Comparison of ENCODE assay signal across 20 cellular contexts in the genomic region with DNA sequence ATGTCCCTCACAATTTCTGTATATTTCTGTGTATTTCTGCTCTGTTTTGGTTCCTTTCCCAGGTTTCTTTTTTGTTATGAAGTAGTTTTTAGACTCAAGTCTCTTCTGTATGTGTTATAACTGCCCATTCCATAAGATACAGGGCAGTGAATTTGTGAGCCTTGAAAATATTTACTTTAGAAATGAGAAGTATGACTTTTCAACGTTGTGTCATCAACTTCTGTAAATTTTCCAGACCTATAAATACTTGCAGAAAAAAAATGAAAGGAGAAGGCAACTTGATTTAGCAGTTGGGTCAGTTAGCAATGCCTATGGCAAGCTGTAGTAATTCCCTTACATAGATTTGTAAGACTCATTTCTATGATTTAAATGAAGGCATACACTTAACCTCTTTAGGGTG. TPM values are rescaled to one million over a fixed set of nuclear protein-coding genes. Genes with fewer than 3 reads are reported as not detected.
A peak's percentile ranks its signal among the peaks of the same experiment; 100 is the strongest.
DNase-seq lines count a peak whose midpoint lies in the region; ATAC-seq, FAIRE-seq and TF ChIP-seq lines count a peak whose summit lies in the region.
"Had no signal": no experiment of that assay in that cellular context is flagged by ENCODE, and none has a peak within 500 bp of the region (broad histone marks: within the 10 kb centered on the region; RNA-seq: fewer than 3 reads in every experiment).

No MANE protein-coding gene starts in this region.

- CTCF ChIA-PET in IMR-90 (lab: Yijun Ruan, JAX), result interaction anchor here (0.6 to 2.2 kb wide), 4 partner anchors 12 to 225 kb away, joined by 3 to 6 read pairs (median 4); a partner anchor contains a TSS

- WGBS in IMR-90 (ENCODE audit: extremely low coverage in 2 of 2, insufficient read length in 1 of 2), 2 experiments, result no CpG with 5 or more reads among the region's 1 CpG

- no peak overlapping the region; a peak in 1 of 4 replicates for H4K8ac ChIP-seq in IMR-90 (ENCODE audit: low read depth in 2 of 2, low read length in 2 of 2)

- no peak for TF ChIP-seq POLR2A in IMR-90 (IDR thresholded peaks at IDR 0.05; ENCODE audit: low read depth, low read length)

- H3K4me2 ChIP-seq in IMR-90 (ENCODE audit: low read depth, low read length) (peak overlapping the region; percentile 99), keratinocyte (ENCODE audit: control insufficient read depth, extremely low read depth, insufficient read depth, low read depth, low read length) (no peak overlapping the region)

- H3K4me3 ChIP-seq in IMR-90 (ENCODE audit: insufficient read depth, low read depth, low read length), result no peak overlapping the region
- H3K4me3 ChIP-seq in cardiac fibroblast (replicated peaks in 1 of 2; ENCODE audit: low read depth in 2 of 2, low read length in 2 of 2), result no peak overlapping the region
- no peak overlapping the region for H3K4me3 ChIP-seq in keratinocyte (ENCODE audit: control insufficient read depth in 2 of 3, extremely low read depth in 1 of 3, insufficient read depth in 2 of 3, low read depth in 1 of 3, low read length in 3 of 3)
- peak overlapping the region in 1 of 2 donors; percentile 44 for H3K4me3 ChIP-seq in stomach smooth muscle (ENCODE audit: low read length in 2 of 2)
- H3K4me3 ChIP-seq: GM12878, lung had no signal

- ATAC-seq in IMR-90 (ENCODE audit: low read depth) (peak; percentile 74), HG03442 (IDR thresholded peaks at IDR 0.05; ENCODE audit: unreplicated experiment) (no peak)
- ATAC-seq: GM12878; naive thymus-derived CD4-positive, alpha-beta T cell had no signal

- peak overlapping the region; percentile 81 for H3K18ac ChIP-seq in IMR-90 (ENCODE audit: low read depth, low read length)

- no TSS peak for BruUV-seq in IMR-90 (replicated peaks; lab: Mats Ljungman, UMichigan)

- no peak overlapping the region for H3K4ac ChIP-seq in IMR-90 (ENCODE audit: low read depth, low read length)

- intact Hi-C loops in IMR-90 (cut with micrococcal nuclease) (no loop called here), head of caudate nucleus (cut with DNase I) (no loop called here)

- peaks cover 22 to 71% of the 10 kb centered on the region in 2 experiments for H3K79me1 ChIP-seq in IMR-90 (ENCODE audit: low read depth in 1 of 2, low read length in 2 of 2)

- peak overlapping the region; percentile 79 for H2BK5ac ChIP-seq in IMR-90 (ENCODE audit: low read depth, low read length, poor library complexity, severe bottlenecking)

- H4K20me1 ChIP-seq in IMR-90 (ENCODE audit: insufficient read depth, low read length) (peaks cover 76% of the 10 kb centered on the region), keratinocyte (ENCODE audit: control insufficient read depth, extremely low read depth, insufficient read depth, low read length) (peaks cover 61% of the 10 kb centered on the region)

- dilution Hi-C loops in IMR-90 (cut with HindIII; ENCODE audit: low sequenced_read_pairs, unreplicated experiment) (no loop called here), keratinocyte (cut with MboI; ENCODE audit: extremely low pct_ligation_motif_present, low sequenced_read_pairs) (no loop called here)

- H4K5ac ChIP-seq in IMR-90 (ENCODE audit: low read depth, low read length), result no peak overlapping the region

- H2AK5ac ChIP-seq in IMR-90 (ENCODE audit: low read depth, low read length), result no peak overlapping the region

- H3K9me3 ChIP-seq in IMR-90 (ENCODE audit: control insufficient read depth, insufficient read depth, low read length) (no peaks in the 10 kb centered on the region), keratinocyte (ENCODE audit: control insufficient read depth, low read depth, low read length) (no peaks in the 10 kb centered on the region), stomach smooth muscle (ENCODE audit: control insufficient read depth in 2 of 2, low read length in 2 of 2) (no peaks in the 10 kb centered on the region)

- TF ChIP-seq CTCF in IMR-90 (conservative IDR thresholded peaks at IDR 0.05; ENCODE audit: low read depth, low read length), result no peak
- no peak for TF ChIP-seq CTCF in cardiac fibroblast (IDR thresholded peaks at IDR 0.05; ENCODE audit: low read depth, low read length)
- no peak for TF ChIP-seq CTCF in keratinocyte (optimal IDR thresholded peaks at IDR 0.05 in 1 of 3, IDR thresholded peaks at IDR 0.05 in 1 of 3, conservative IDR thresholded peaks at IDR 0.05 in 1 of 3; ENCODE audit: extremely low read depth in 1 of 3, insufficient read depth in 2 of 3, low read length in 3 of 3)

- no peak overlapping the region for H2BK15ac ChIP-seq in IMR-90 (ENCODE audit: low read depth, low read length)

- DNase-seq in IMR-90 (peak; percentile 83), cardiac fibroblast (ENCODE audit: low read depth in 2 of 2) (peak; percentile 23 to 36), keratinocyte (ENCODE audit: low read depth, low spot score) (no peak), head of caudate nucleus (no peak), kidney glomerular epithelial cell (lab: John Stamatoyannopoulos, UW) (no peak)
- DNase-seq: activated CD4-positive, CD25-positive, alpha-beta regulatory T cell treated with anti-CD3 and anti-CD28 coated beads, Interleukin-2, amount 50 U/mL, for 72 hours; AML-193; cerebellar nuclear complex; COR-L47; glutamatergic neuron; MM.1S; naive thymus-derived CD4-positive, alpha-beta T cell; NCI-H2029 treated with DMSO at 0.1 percent for 48 hours; NCI-H524 treated with DMSO at 0.1 percent for 48 hours; T1000 had no signal

- H3K36me3 ChIP-seq in IMR-90 (ENCODE audit: control insufficient read depth, insufficient read depth, low read length), result peaks cover 8% of the 10 kb centered on the region; the same call in 1 of the 2 replicates
- peaks cover 20 to 31% of the 10 kb centered on the region in 2 experiments for H3K36me3 ChIP-seq in keratinocyte (ENCODE audit: control insufficient read depth in 2 of 2, extremely low read depth in 1 of 2, insufficient read depth in 2 of 2, low read length in 2 of 2)
- H3K36me3 ChIP-seq in stomach smooth muscle (ENCODE audit: control insufficient read depth in 2 of 2, insufficient read depth in 2 of 2, low read length in 2 of 2), result no peaks in the 10 kb centered on the region

- H3K9ac ChIP-seq in IMR-90 (ENCODE audit: low read depth, low read length) (no peak overlapping the region), keratinocyte (ENCODE audit: control insufficient read depth, extremely low read depth, insufficient read depth, low read length) (no peak overlapping the region), stomach smooth muscle (ENCODE audit: low read length in 2 of 2) (no peak overlapping the region)

- H3K23ac ChIP-seq in IMR-90 (ENCODE audit: low read depth, low read length), result peak overlapping the region; percentile 28; the same call in 1 of the 2 replicates

- peaks cover 99% of the 10 kb centered on the region for H3K79me2 ChIP-seq in keratinocyte (ENCODE audit: control insufficient read depth, insufficient read depth, low read length)

- no peak overlapping the region for H4K91ac ChIP-seq in IMR-90 (ENCODE audit: insufficient read depth, low read depth, low read length)

- H3K56ac ChIP-seq in IMR-90 (ENCODE audit: extremely low read depth, insufficient read depth, low read length), result no peak overlapping the region

- H2BK120ac ChIP-seq in IMR-90 (ENCODE audit: low read depth, low read length), result no peak overlapping the region

- FAIRE-seq in keratinocyte (lab: Jason Lieb, UNC), result no peak
- FAIRE-seq: GM12878 had no signal

- peak overlapping the region; percentile 59; the same call in 1 of the 2 replicates for H2BK20ac ChIP-seq in IMR-90 (ENCODE audit: low read depth, low read length)

- POLR2A ChIA-PET in IMR-90 (lab: Charles Lee; ENCODE audit: unreplicated experiment), result no interaction called here

- H3K9me1 ChIP-seq in IMR-90 (ENCODE audit: insufficient read depth, low read length) (peaks cover 38% of the 10 kb centered on the region), keratinocyte (ENCODE audit: control insufficient read depth, extremely low read depth, insufficient read depth, low read length) (peaks cover 9% of the 10 kb centered on the region)

- peak overlapping the region; percentile 27; the same call in 1 of the 2 replicates for H3K27ac ChIP-seq in IMR-90 (ENCODE audit: insufficient read depth, low read length)
- H3K27ac ChIP-seq in keratinocyte (ENCODE audit: control insufficient read depth, insufficient read depth, low read length), result peak overlapping the region; percentile 23
- H3K27ac ChIP-seq in stomach smooth muscle (ENCODE audit: low read length), result peak overlapping the region; percentile 60

- H3K4me1 ChIP-seq in IMR-90 (ENCODE audit: control insufficient read depth, insufficient read depth, low read length), result peaks cover 34% of the 10 kb centered on the region
- peaks cover 64% of the 10 kb centered on the region for H3K4me1 ChIP-seq in keratinocyte (ENCODE audit: control insufficient read depth, extremely low read depth, insufficient read depth, low read length)
- peaks cover 38% of the 10 kb centered on the region for H3K4me1 ChIP-seq in stomach smooth muscle (ENCODE audit: control insufficient read depth, insufficient read depth, low read length)

- H3K27me3 ChIP-seq in IMR-90 (ENCODE audit: control insufficient read depth, insufficient read depth, low read length) (no peaks in the 10 kb centered on the region), keratinocyte (ENCODE audit: control insufficient read depth, extremely low read depth, insufficient read depth, low read length) (no peaks in the 10 kb centered on the region), stomach smooth muscle (ENCODE audit: control insufficient read depth in 1 of 2, insufficient read depth in 2 of 2, low read length in 2 of 2) (no peaks in the 10 kb centered on the region)

- no peak overlapping the region for H2AK9ac ChIP-seq in IMR-90 (replicated peaks; ENCODE audit: low read depth, low read length, poor library complexity)

- 0 out of 2 replicates have a peak overlapping the region, but pooled peaks have one; percentile 8 for H3K14ac ChIP-seq in IMR-90 (replicated peaks; ENCODE audit: low read depth, low read length)

- H2AFZ ChIP-seq in IMR-90 (replicated peaks; ENCODE audit: low read length, poor library complexity), result no peak overlapping the region
- no peak overlapping the region for H2AFZ ChIP-seq in keratinocyte (ENCODE audit: control insufficient read depth, low read length)

- TF ChIP-seq RAD21 in IMR-90 (IDR thresholded peaks at IDR 0.05; ENCODE audit: low read length), result no peak

- in situ Hi-C loops in IMR-90 (cut with MboI; ENCODE audit: low sequenced_read_pairs), result no loop called here

RNA-seq across cellular contexts. Expression of a gene that starts 11.5 kb away (rescaled TPM):
- 60.4 and 63.9 TPM in 2 replicates for total RNA-seq in IMR-90 (2012; rRNA removed)
- polyA plus RNA-seq in IMR-90 (2012; rRNA removed) (36.9 and 37.8 TPM in 2 replicates), keratinocyte (109 to 159 TPM (median 120 TPM) in 3 replicates)
- 24.8 and 27.5 TPM in 2 replicates for polyA plus RNA-seq in IMR-90 (2012; cell fraction: cytosol; rRNA removed)
- 66.1 and 93.0 TPM in 2 replicates for polyA plus RNA-seq in IMR-90 (2012; cell fraction: nucleus; rRNA removed; ENCODE audit: low replicate concordance)
- polyA plus RNA-seq in keratinocyte (2011; ENCODE audit: low read depth), result 54.6 TPM
- 58.5 and 79.5 TPM in 2 replicates for polyA plus RNA-seq in keratinocyte (2011; cell fraction: cytosol; rRNA removed)
- 351 and 352 TPM in 2 replicates for polyA plus RNA-seq in keratinocyte (2011; cell fraction: nucleus; rRNA removed)
- 75.7 and 124 TPM in 2 replicates for polyA plus RNA-seq in keratinocyte (2012; ENCODE audit: low replicate concordance)
- polyA minus RNA-seq in keratinocyte, result 306 to 451 TPM (median 333 TPM) in 3 replicates
- 216 TPM for polyA minus RNA-seq in keratinocyte (2011; cell fraction: cytosol; rRNA and poly(A)+ RNA removed)
- 624 and 980 TPM in 2 replicates for polyA minus RNA-seq in keratinocyte (2011; cell fraction: nucleus; rRNA and poly(A)+ RNA removed)
- total RNA-seq: activated T-helper 2 cell treated with anti-CD3 and anti-CD28 coated beads, Interferon-gamma antibody, Interleukin-2, Interleukin-4, amounts not matched to agents 10 μg/mL and 5 μg/mL and 100 μg/mL, durations not matched to agents 14 hours and 24 hours and 36 hours had no signal
- polyA plus RNA-seq: naive thymus-derived CD4-positive, alpha-beta T cell had no signal

Comparison
In these comparisons a context has a peak if more than half of its experiments do, and no peak if none do; other contexts are left out.
1. DNase-seq: peak in IMR-90 (single experiment) and cardiac fibroblast (2 of 2); none in keratinocyte (single experiment), head of caudate nucleus (0 of 42) and kidney glomerular epithelial cell (single experiment).
2. Peak in every context shown above with its lines, with median percentiles within 50 percentile points of each other: H3K27ac ChIP-seq.